ENCODE assay signal across 1 cellular context in genomic region chr21:33478858-33479678, GRCh38.
TF ChIP-seq lines count a peak whose summit lies in the region.

No MANE protein-coding gene starts in this region.

TF ChIP-seq in K562, 482 proteins besides CTCF, POLR2A, EP300 and RAD21 (continued from another document):
- TF ChIP-seq ZBTB43 (CRISPR knock-in tag; IDR thresholded peaks at IDR 0.05) (no peak), HMGXB4 (CRISPR knock-in tag; IDR thresholded peaks at IDR 0.05) (peak; percentile 96), CHCHD3 (CRISPR knock-in tag; IDR thresholded peaks at IDR 0.05) (no peak), ATF3 (IDR thresholded peaks at IDR 0.05) (no peak), ATF3 (CRISPR knock-in tag; conservative IDR thresholded peaks at IDR 0.05) (peak; percentile 73), HDAC2 (IDR thresholded peaks at IDR 0.05) (no peak), ZNF586 (CRISPR knock-in tag; conservative IDR thresholded peaks at IDR 0.05) (no peak), HIVEP1 (CRISPR knock-in tag; IDR thresholded peaks at IDR 0.05) (no peak), IRF1 (CRISPR knock-in tag; IDR thresholded peaks at IDR 0.05; ENCODE audit: borderline replicate concordance) (no peak), HDAC1 (IDR thresholded peaks at IDR 0.05) (peak in 1 of 2 experiments; percentile 70; a peak in 1 of 4 replicates), NBN (IDR thresholded peaks at IDR 0.05; ENCODE audit: low read depth) (peak; percentile 42; the same call in 1 of the 2 replicates), ADNP (tag; IDR thresholded peaks at IDR 0.05) (no peak), WHSC1 (IDR thresholded peaks at IDR 0.05; ENCODE audit: low read length) (no peak), ZBED1 (IDR thresholded peaks at IDR 0.05) (no peak), SMARCA4 (IDR thresholded peaks at IDR 0.05) (peak; percentile 26; the same call in 1 of the 2 replicates), NKRF (IDR thresholded peaks at IDR 0.05; ENCODE audit: borderline replicate concordance) (no peak), SP1 (CRISPR knock-in tag; IDR thresholded peaks at IDR 0.05) (peak; percentile 31; the same call in 1 of the 2 replicates), HES1 (IDR thresholded peaks at IDR 0.05; ENCODE audit: low read depth) (no peak)
